ENCODE assay signal across 8 cellular contexts in genomic region chr11:100955318-100955717, GRCh38.
"Had no signal": no experiment of that assay in that cellular context is flagged by ENCODE, and none has a peak within 500 bp of the region (broad histone marks: within the 10 kb centered on the region; RNA-seq: fewer than 3 reads in every experiment).

No MANE protein-coding gene starts in this region.

- ATAC-seq: GM12878 had no signal

- FAIRE-seq: G401.6, GM12878, GM12891, GM12892, GM18507, GM19239 had no signal

- DNase-seq: GDM1, GF-D8 had no signal

- H3K4me3 ChIP-seq: GM12878 had no signal
